In the genomic region with DNA sequence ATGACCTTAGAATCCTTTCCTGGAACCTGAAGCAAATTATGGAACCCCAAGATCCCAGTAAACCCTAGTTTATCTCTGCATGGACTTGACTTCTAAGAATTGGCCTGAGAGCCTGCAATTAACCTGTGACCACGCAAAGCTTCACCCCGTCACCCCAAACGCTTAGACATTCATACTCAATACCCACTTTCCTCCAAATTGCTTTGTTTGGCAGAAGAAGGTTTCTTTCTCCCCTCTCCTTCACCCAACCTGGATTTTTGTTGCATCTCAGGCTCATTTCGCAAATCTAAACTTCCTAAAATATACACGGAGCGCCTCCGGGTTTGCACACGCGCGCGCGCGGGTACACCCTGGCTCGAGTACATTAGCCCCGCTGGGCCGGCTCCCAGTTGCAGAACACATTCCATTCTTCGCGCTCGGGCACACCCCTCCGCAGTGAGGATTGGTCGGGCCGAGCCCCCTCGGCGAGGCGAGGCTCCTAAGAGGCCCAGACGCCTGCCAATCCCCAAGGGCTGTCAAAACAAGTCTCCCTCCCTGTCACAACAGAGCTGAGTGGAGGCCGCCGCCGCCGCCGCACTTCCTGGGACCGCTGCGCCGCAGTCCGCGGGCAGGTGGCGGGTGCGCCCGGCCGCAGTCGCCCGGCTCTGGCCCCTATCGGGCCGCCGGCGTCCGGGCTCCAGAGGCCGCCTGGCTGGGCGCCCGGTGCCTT, we compare ENCODE assay signal across 8 cellular contexts. TPM values are rescaled to one million over a fixed set of nuclear protein-coding genes. Genes with fewer than 3 reads are reported as not detected.
DNase-seq lines count a peak whose midpoint lies in the region; ATAC-seq and FAIRE-seq lines count a peak whose summit lies in the region.

A gene (plus strand): TSS at position 545 of the 709 bp plus-strand sequence.

- CTCF ChIA-PET in CD8-positive, alpha-beta memory T cell (lab: Charles Lee): interaction anchor here (1.7 to 1.8 kb wide), 3 partner anchors 9 to 492 kb away, joined by 5 to 15 read pairs (median 9); no protein-coding TSS in a partner anchor

- peaks cover 32 to 54% (median 42%) of the 10 kb centered on the region in 3 donors for H3K4me1 Mint-ChIP-seq in CD8-positive, alpha-beta memory T cell

- POLR2A ChIA-PET in CD8-positive, alpha-beta memory T cell (lab: Charles Lee): no interaction called here

- H3K27me3 Mint-ChIP-seq in CD8-positive, alpha-beta memory T cell: peaks cover 19 to 41% of the 10 kb centered on the region in 2 donors

- no peaks in the 10 kb centered on the region for H3K9me3 ChIP-seq in CD8-positive, alpha-beta memory T cell (ENCODE audit: low read length)
- H3K9me3 ChIP-seq in mesodermal cell (ENCODE audit: control insufficient read depth, low read length): no peaks in the 10 kb centered on the region

- DNase-seq in CD8-positive, alpha-beta memory T cell: peak; percentile 77 to 92 (median 84)
- peak; percentile 73 for DNase-seq in HS-5 (ENCODE audit: low read depth)
- DNase-seq in NOMO-1 treated with dmso at 0.1 percent for 144 hours (lab: John Stamatoyannopoulos, UW; ENCODE audit: unreplicated experiment): peak; percentile 77
- DNase-seq in activated CD8-positive, alpha-beta memory T cell treated with anti-CD3 and anti-CD28 coated beads, Interleukin-2, amount 50 U/mL, for 48 hours: peak; percentile 88
- peak; percentile 71 for DNase-seq in stimulated activated CD8-positive, alpha-beta memory T cell treated with anti-CD3 and anti-CD28 coated beads, Interleukin-15, amount 100 ng/mL, for 1 hour (ENCODE audit: low read depth)

- WGBS in mesodermal cell (ENCODE audit: insufficient coverage in 2 of 2), 2 experiments: 2% methylated on average over 45 to 47 of the region's 50 CpGs

- ATAC-seq in GM21367 (IDR thresholded peaks at IDR 0.05; ENCODE audit: unreplicated experiment): peak; percentile 100

- peak within 1 kb of the TSS; percentile 17 for H3K27ac ChIP-seq in CD8-positive, alpha-beta memory T cell (ENCODE audit: low read depth, low read length)
- peak within 1 kb of the TSS; percentile 33 for H3K27ac ChIP-seq in mesodermal cell (ENCODE audit: low read depth, low read length, severe bottlenecking)

- no peaks in the 10 kb centered on the region for H3K9me3 Mint-ChIP-seq in CD8-positive, alpha-beta memory T cell

- peak; percentile 39 for FAIRE-seq in endometrium (lab: Jason Lieb, UNC)

- H3K27ac Mint-ChIP-seq in CD8-positive, alpha-beta memory T cell: peak within 1 kb of the TSS; percentile 29 to 92 (median 82)

- peak within 1 kb of the TSS; percentile 89 to 95 (median 91) for H3K4me3 Mint-ChIP-seq in CD8-positive, alpha-beta memory T cell

- peaks cover 0 to 2% (median 0%) of the 10 kb centered on the region in 3 donors for H3K36me3 Mint-ChIP-seq in CD8-positive, alpha-beta memory T cell

- peak within 1 kb of the TSS; percentile 85 for H3K4me3 ChIP-seq in CD8-positive, alpha-beta memory T cell (ENCODE audit: low read length)
- H3K4me3 ChIP-seq in mesodermal cell (ENCODE audit: extremely low read depth, insufficient read depth, low read length, poor library complexity, severe bottlenecking): peak within 1 kb of the TSS; percentile 74

- peaks cover 23% of the 10 kb centered on the region for H3K4me1 ChIP-seq in CD8-positive, alpha-beta memory T cell (ENCODE audit: insufficient read depth, low read length)
- peaks cover 12% of the 10 kb centered on the region for H3K4me1 ChIP-seq in mesodermal cell (ENCODE audit: control insufficient read depth, insufficient read depth, low read length, poor library complexity, severe bottlenecking)

- peaks cover 6% of the 10 kb centered on the region for H3K27me3 ChIP-seq in CD8-positive, alpha-beta memory T cell (ENCODE audit: insufficient read depth, low read length, poor library complexity, severe bottlenecking)

- no peaks in the 10 kb centered on the region for H3K36me3 ChIP-seq in CD8-positive, alpha-beta memory T cell (ENCODE audit: insufficient read depth, low read length)
- no peaks in the 10 kb centered on the region for H3K36me3 ChIP-seq in mesodermal cell (ENCODE audit: control insufficient read depth, insufficient read depth, low read length)

RNA-seq across cellular contexts. Expression of the gene that starts here (rescaled TPM):
- total RNA-seq in CD8-positive, alpha-beta memory T cell: under 1 TPM; 0.70 to 0.71 TPM
- polyA plus RNA-seq in CD8-positive, alpha-beta memory T cell: 2.0 TPM
- polyA plus RNA-seq in mesodermal cell (2013, experiment 1 of 2): 10.2 TPM
- 9.1 TPM for polyA plus RNA-seq in mesodermal cell (2013, experiment 2 of 2)

Comparison
In these comparisons a context has a peak if more than half of its experiments do, and no peak if none do; other contexts are left out.
1. Peak in every context shown above with its lines: DNase-seq, ATAC-seq, H3K4me3 ChIP-seq and H3K27ac ChIP-seq.